In the genomic region with DNA sequence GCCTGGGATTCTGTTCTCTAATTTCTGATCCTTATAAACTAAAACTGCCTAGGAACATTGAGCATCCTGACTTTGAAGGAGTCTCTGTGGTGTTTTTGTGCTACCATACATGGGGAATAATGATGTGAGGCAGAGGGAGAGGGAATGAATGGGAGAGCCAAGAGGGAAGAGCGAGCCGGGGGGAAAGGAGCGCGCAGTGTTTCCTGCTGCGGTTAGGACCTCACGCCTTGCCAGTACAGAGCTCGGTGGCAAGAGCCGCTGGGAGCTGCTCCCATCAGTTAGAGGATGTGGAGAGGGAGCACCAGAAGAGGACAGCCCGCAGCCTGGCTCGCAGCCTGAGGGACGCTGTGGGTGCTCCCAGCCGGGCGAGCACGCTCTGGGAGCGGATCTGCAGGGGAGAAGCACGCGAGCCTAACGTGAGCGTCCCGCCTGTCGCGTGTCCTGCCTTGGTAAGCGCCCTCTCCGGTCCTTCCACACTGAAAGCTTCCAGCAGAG, we compare ENCODE assay signal across 8 cellular contexts.
DNase-seq lines count a peak whose midpoint lies in the region; ATAC-seq and TF ChIP-seq lines count a peak whose summit lies in the region.

No MANE protein-coding gene starts in this region.

- H3K4me1 ChIP-seq in HUES6 (ENCODE audit: control insufficient read depth, insufficient read depth, low read length) (peaks cover 19% of the 10 kb centered on the region), ascending aorta (peaks cover 4 to 11% of the 10 kb centered on the region in 2 donors), hepatocyte (ENCODE audit: insufficient read depth) (peaks cover 21% of the 10 kb centered on the region), skeletal muscle satellite cell (ENCODE audit: control insufficient read depth, insufficient read depth, low read length) (peaks cover 12% of the 10 kb centered on the region)

- peak; percentile 63 for DNase-seq in AG10803 (ENCODE audit: low read depth)
- DNase-seq in ascending aorta (ENCODE audit: low spot score in 2 of 2), result no peak
- DNase-seq in hepatocyte (ENCODE audit: low spot score), result peak; percentile 23
- DNase-seq in SHP77 treated with DMSO at 0.1 percent for 48 hours (lab: John Stamatoyannopoulos, UW), result no peak
- DNase-seq in KBM-7, result no peak

- peak overlapping the region; percentile 42 for H3K4me3 ChIP-seq in AG10803 (ENCODE audit: low read length)
- H3K4me3 ChIP-seq in HUES6 (ENCODE audit: low read depth, low read length), result peak overlapping the region; percentile 29
- H3K4me3 ChIP-seq in ascending aorta, result peak overlapping the region; percentile 45 to 60
- peak overlapping the region; percentile 5 for H3K4me3 ChIP-seq in hepatocyte
- H3K4me3 ChIP-seq in skeletal muscle satellite cell (ENCODE audit: low read length), result peak overlapping the region; percentile 62

- H4K20me1 ChIP-seq in hepatocyte (ENCODE audit: insufficient read depth, poor library complexity, severe bottlenecking), result no peaks in the 10 kb centered on the region

- ATAC-seq in GM19043 (IDR thresholded peaks at IDR 0.05; ENCODE audit: low read depth, unreplicated experiment), result peak; percentile 2

- intact Hi-C loops in ascending aorta (cut with DNase I), result no loop called here

- H3K79me2 ChIP-seq in hepatocyte, result no peaks in the 10 kb centered on the region

- no peak for TF ChIP-seq CTCF in AG10803 (conservative IDR thresholded peaks at IDR 0.05; ENCODE audit: low read length)
- peak in 1 of 3 experiments; percentile 11 for TF ChIP-seq CTCF in ascending aorta (IDR thresholded peaks at IDR 0.05)
- no peak for TF ChIP-seq CTCF in hepatocyte (IDR thresholded peaks at IDR 0.05; ENCODE audit: poor library complexity)

- in situ Hi-C loops in KBM-7 (cut with MboI; ENCODE audit: low pct_unique_long_range_greater_than_20kb, low sequenced_read_pairs), result no loop called here

- H3K9me3 ChIP-seq in HUES6 (ENCODE audit: control insufficient read depth, insufficient read depth, low read depth, low read length) (no peaks in the 10 kb centered on the region), ascending aorta (no peaks in the 10 kb centered on the region), hepatocyte (ENCODE audit: low read depth) (no peaks in the 10 kb centered on the region), skeletal muscle satellite cell (replicated peaks; ENCODE audit: low read length) (no peaks in the 10 kb centered on the region)

- H3K36me3 ChIP-seq in HUES6 (ENCODE audit: control insufficient read depth, insufficient read depth, low read length), result no peaks in the 10 kb centered on the region
- H3K36me3 ChIP-seq in ascending aorta, result no peaks in the 10 kb centered on the region
- no peaks in the 10 kb centered on the region for H3K36me3 ChIP-seq in hepatocyte (replicated peaks; ENCODE audit: insufficient read depth, low read depth)
- H3K36me3 ChIP-seq in skeletal muscle satellite cell (ENCODE audit: insufficient read depth, low read length), result no peaks in the 10 kb centered on the region

- 41% methylated on average over 24 of the region's 24 CpGs for WGBS in hepatocyte (ENCODE audit: low lambda C conversion rate, missing lambda C conversion rate)

- no peak overlapping the region for H2AFZ ChIP-seq in hepatocyte

- no peak overlapping the region for H3K27ac ChIP-seq in HUES6 (ENCODE audit: low read depth, low read length)
- H3K27ac ChIP-seq in ascending aorta, result peak overlapping the region; percentile 61 to 62
- H3K27ac ChIP-seq in hepatocyte, result peak overlapping the region; percentile 53

- H3K27me3 ChIP-seq in HUES6 (ENCODE audit: control insufficient read depth, insufficient read depth, low read length), result peaks cover 34% of the 10 kb centered on the region
- no peaks in the 10 kb centered on the region for H3K27me3 ChIP-seq in ascending aorta
- peaks cover 25% of the 10 kb centered on the region for H3K27me3 ChIP-seq in hepatocyte
- peaks cover 45% of the 10 kb centered on the region for H3K27me3 ChIP-seq in skeletal muscle satellite cell (ENCODE audit: control insufficient read depth, insufficient read depth, low read length)

- H3K4me2 ChIP-seq in hepatocyte, result peak overlapping the region; percentile 75
- H3K4me2 ChIP-seq in skeletal muscle satellite cell (ENCODE audit: low read length), result peak overlapping the region; percentile 80

- peak overlapping the region; percentile 8 for H3K9ac ChIP-seq in HUES6 (ENCODE audit: low read length)
- peak overlapping the region; percentile 57 for H3K9ac ChIP-seq in skeletal muscle satellite cell (ENCODE audit: low read depth, low read length)

- H3K9me2 ChIP-seq in hepatocyte (replicated peaks; ENCODE audit: insufficient read depth), result no peaks in the 10 kb centered on the region

Comparison
In these comparisons a context has a peak if more than half of its experiments do, and no peak if none do; other contexts are left out.
1. DNase-seq: peak in AG10803 (single experiment) and hepatocyte (single experiment); none in ascending aorta (0 of 2), SHP77 treated with DMSO at 0.1 percent for 48 hours (single experiment) and KBM-7 (single experiment).
2. H3K4me3 ChIP-seq: peak in every context shown above with its lines; median percentile 62 in skeletal muscle satellite cell; 52 in ascending aorta; 42 in AG10803; 29 in HUES6; 5 in hepatocyte.